ENCODE assay signal across 8 cellular contexts in the genomic region with DNA sequence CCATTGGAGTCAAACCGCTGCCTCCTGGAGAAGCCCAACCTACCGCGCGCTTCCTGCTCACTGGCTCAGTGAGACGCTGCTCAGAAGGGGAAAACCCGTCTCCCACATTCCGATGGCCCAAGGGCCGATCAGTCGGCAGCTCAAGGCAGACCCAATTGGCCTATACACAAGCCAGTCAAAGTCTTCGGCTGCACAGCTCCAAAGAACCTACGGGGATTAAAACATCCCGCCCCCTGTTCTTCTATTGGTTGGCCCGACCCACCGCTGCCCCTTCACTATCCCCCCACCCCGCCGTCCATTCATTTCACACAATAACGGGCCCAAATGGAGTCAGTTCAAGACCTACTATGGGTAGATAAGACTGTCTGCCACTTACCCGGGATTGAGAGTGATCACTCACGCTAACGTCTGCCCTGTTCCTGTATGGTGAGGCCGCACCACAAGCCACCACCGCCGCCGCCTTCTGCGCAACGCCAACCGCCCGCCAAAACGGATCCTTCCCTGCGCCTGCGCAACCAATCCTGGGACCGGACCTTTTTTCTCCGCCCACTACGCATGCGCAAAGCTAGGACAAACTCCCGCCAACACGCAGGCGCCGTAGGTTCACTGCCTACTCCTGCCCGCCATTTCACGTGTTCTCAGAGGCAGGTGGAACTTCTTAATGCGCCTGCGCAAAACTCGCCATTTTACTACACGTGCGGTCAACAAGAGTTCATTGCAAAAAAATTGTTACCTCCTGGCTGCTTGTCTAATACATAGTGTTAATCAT. TPM values are rescaled to one million over a fixed set of nuclear protein-coding genes. Genes with fewer than 3 reads are reported as not detected.
DNase-seq lines count a peak whose midpoint lies in the region; ATAC-seq, FAIRE-seq and TF ChIP-seq lines count a peak whose summit lies in the region.

A gene (minus strand): TSS at position 491 of the 769 bp plus-strand sequence. CDS start 22,472 bp downstream, outside the sequence.

- peaks cover 18% of the 10 kb centered on the region for H3K36me3 Mint-ChIP-seq in type B pancreatic cell

- no peaks in the 10 kb centered on the region for H3K9me3 ChIP-seq in heart left ventricle

- peak; percentile 92 for TF ChIP-seq POLR2A in GM12891 (IDR thresholded peaks at IDR 0.05; ENCODE audit: low read depth, low read length)
- TF ChIP-seq POLR2A in heart left ventricle (IDR thresholded peaks at IDR 0.05): peak; percentile 44 to 88

- peak; percentile 97 for FAIRE-seq in GM12891 (lab: Jason Lieb, UNC)

- H3K36me3 ChIP-seq in heart left ventricle: peaks cover 0 to 37% (median 35%) of the 10 kb centered on the region in 9 donors

- ATAC-seq in HG02798 (IDR thresholded peaks at IDR 0.05; ENCODE audit: poor library complexity, unreplicated experiment): peak; percentile 74
- peak; percentile 87 to 92 (median 90) for ATAC-seq in heart left ventricle

- intact Hi-C loops in heart left ventricle (cut with DNase I): loop anchor here in 4 of 10 donors (1.0 to 10.0 kb wide), 6 partner anchors 19 to 77 kb away; a partner anchor contains a TSS

- no peak within 1 kb of the TSS for H3K27ac Mint-ChIP-seq in type B pancreatic cell

- H3K4me3 Mint-ChIP-seq in type B pancreatic cell: no peak within 1 kb of the TSS

- H3K27ac ChIP-seq in adipose tissue (ENCODE audit: low read depth, low read length): peak within 1 kb of the TSS; percentile 97
- H3K27ac ChIP-seq in heart left ventricle: peak within 1 kb of the TSS; percentile 82 to 99 (median 94)

- H3K4me1 Mint-ChIP-seq in type B pancreatic cell (ENCODE audit: unreplicated experiment): peaks cover 49% of the 10 kb centered on the region

- TF ChIP-seq CTCF in heart left ventricle (IDR thresholded peaks at IDR 0.05): no peak
- no peak for TF ChIP-seq CTCF in type B pancreatic cell (conservative IDR thresholded peaks at IDR 0.05)

- DNase-seq in GM12891 (ENCODE audit: insufficient read length, low spot score): peak; percentile 75
- DNase-seq in NCI-H1417 treated with DMSO at 0.1 percent for 48 hours (lab: John Stamatoyannopoulos, UW): peak; percentile 100
- DNase-seq in SW 1271 (lab: John Stamatoyannopoulos, UW): peak; percentile 97 to 99
- peak; percentile 99 to 100 (median 99) for DNase-seq in heart left ventricle
- peak; percentile 100 for DNase-seq in pons (ENCODE audit: low spot score)
- peak; percentile 100 for DNase-seq in type B pancreatic cell (ENCODE audit: extremely low spot score, unreplicated experiment)

- H3K27me3 ChIP-seq in heart left ventricle: no peaks in the 10 kb centered on the region

- H3K4me3 ChIP-seq in heart left ventricle: peak within 1 kb of the TSS; percentile 61 to 93 (median 79)

- no peaks in the 10 kb centered on the region for H3K27me3 Mint-ChIP-seq in type B pancreatic cell

- WGBS in adipose tissue, 3 donors: 0% methylated on average over 46 of the region's 46 CpGs
- WGBS in heart left ventricle, 4 donors: 0% methylated on average over 46 of the region's 46 CpGs

- no peaks in the 10 kb centered on the region for H3K9me3 Mint-ChIP-seq in type B pancreatic cell

- peaks cover 9 to 59% (median 50%) of the 10 kb centered on the region in 12 donors for H3K4me1 ChIP-seq in heart left ventricle

TF ChIP-seq in GM12891, 5 proteins besides CTCF, POLR2A, EP300 and RAD21:
- peak; percentile 55; the same call in 1 of the 2 replicates for TF ChIP-seq POU2F2 (IDR thresholded peaks at IDR 0.05; ENCODE audit: low read depth, low read length)
- TF ChIP-seq POLR2AphosphoS5 (IDR thresholded peaks at IDR 0.05; ENCODE audit: low read depth, low read length): peak; percentile 92
- TF ChIP-seq SPI1 (IDR thresholded peaks at IDR 0.05; ENCODE audit: low read depth, low read length): no peak
- TF ChIP-seq TAF1 (IDR thresholded peaks at IDR 0.05; ENCODE audit: low read depth, low read length): peak; percentile 80; the same call in 1 of the 2 replicates
- TF ChIP-seq PAX5 (IDR thresholded peaks at IDR 0.05; ENCODE audit: insufficient read depth, low read length, severe bottlenecking): no peak

RNA-seq across cellular contexts. Expression of the gene that starts here (rescaled TPM):
- 19.7 TPM for polyA plus RNA-seq in GM12891 (2012; ENCODE audit: low read depth, missing spikeins)
- 10 to 100 TPM in 1 of 3 donors, 1 to 10 TPM in 2; 5.6 to 12.4 (median 5.8) TPM for polyA plus RNA-seq in adipose tissue
- 10 to 100 TPM; 22.3 to 59.5 (median 49.4) TPM for total RNA-seq in heart left ventricle
- polyA plus RNA-seq in heart left ventricle: 10 to 100 TPM; 18.4 to 32.1 TPM
- 87.8 and 227 TPM in 2 replicates for total RNA-seq in type B pancreatic cell (ENCODE audit: low replicate concordance)

Comparison
In these comparisons a context has a peak if more than half of its experiments do, and no peak if none do; other contexts are left out.
1. Peak in every context shown above with its lines: DNase-seq, ATAC-seq, H3K4me3 ChIP-seq and H3K27ac ChIP-seq.